26 cellular contexts compared by ENCODE assay signal in genomic region chr3:55630280-55630920, GRCh38.
"Had no signal": no experiment of that assay in that cellular context is flagged by ENCODE, and none has a peak within 500 bp of the region (broad histone marks: within the 10 kb centered on the region; RNA-seq: fewer than 3 reads in every experiment).

No MANE protein-coding gene starts in this region.

- H3K36me3 ChIP-seq: lower lobe of right lung, neutrophil, ovary, right atrium auricular region, thyroid gland had no signal

- ATAC-seq: activated naive CD8-positive, alpha-beta T cell treated with anti-CD3 and anti-CD28 coated beads, Interleukin-2, amount 50 U/mL, for 24 hours; body of pancreas; esophagus mucosa; left cardiac atrium; lower lobe of right lung; natural killer cell; psoas muscle; stimulated activated naive CD8-positive, alpha-beta T cell treated with anti-CD3 and anti-CD28 coated beads, Interleukin-15, Interleukin-2, amounts not matched to agents 100 U/mL and 50 U/mL, for 24 hours had no signal

- H3K36me3 Mint-ChIP-seq: activated CD4-positive, alpha-beta memory T cell treated with anti-CD3 and anti-CD28 coated beads for 36 hours; natural killer cell had no signal

- H3K4me1 ChIP-seq: body of pancreas, lower lobe of right lung, psoas muscle, thyroid gland had no signal

- H3K9me3 Mint-ChIP-seq: activated CD4-positive, alpha-beta memory T cell treated with anti-CD3 and anti-CD28 coated beads for 36 hours; activated naive CD8-positive, alpha-beta T cell treated with anti-CD3 and anti-CD28 coated beads, Interleukin-2, amount 50 U/mL, for 24 hours; activated T-helper 1 cell treated with anti-CD3 and anti-CD28 coated beads, Interleukin-12 subunit alpha, Interleukin-12 subunit beta, Interleukin-2, Interleukin-4 antibody, amounts not matched to agents 30 ng/mL and 10 ng/mL and 1 ng/mL, durations not matched to agents 14 hours and 24 hours and 36 hours had no signal

- H3K9me3 ChIP-seq: body of pancreas, lower lobe of right lung, neutrophil, ovary, psoas muscle, right atrium auricular region, thyroid gland had no signal

- H3K4me3 ChIP-seq: body of pancreas, lower lobe of right lung, ovary, psoas muscle, right atrium auricular region, thyroid gland had no signal

- H3K27ac Mint-ChIP-seq: activated CD4-positive, alpha-beta memory T cell treated with anti-CD3 and anti-CD28 coated beads for 36 hours; activated naive CD8-positive, alpha-beta T cell treated with anti-CD3 and anti-CD28 coated beads, Interleukin-2, amount 50 U/mL, for 24 hours; activated T-helper 1 cell treated with anti-CD3 and anti-CD28 coated beads, Interleukin-12 subunit alpha, Interleukin-12 subunit beta, Interleukin-2, Interleukin-4 antibody, amounts not matched to agents 30 ng/mL and 10 ng/mL and 1 ng/mL, durations not matched to agents 14 hours and 24 hours and 36 hours; natural killer cell had no signal

- DNase-seq: activated CD4-positive, alpha-beta memory T cell treated with anti-CD3 and anti-CD28 coated beads for 36 hours; activated CD4-positive, alpha-beta T cell treated with anti-CD3 and anti-CD28 coated beads for 48 hours; activated gamma-delta T cell; activated naive CD4-positive, alpha-beta T cell treated with anti-CD3 and anti-CD28 coated beads, Interleukin-2, amount 50 U/mL, for 16 hours; activated naive CD8-positive, alpha-beta T cell treated with anti-CD3 and anti-CD28 coated beads, Interleukin-2, amount 50 U/mL, for 24 hours; activated T-cell treated with anti-CD3 and anti-CD28 coated beads for 4 hours; anterior cingulate cortex; body of pancreas; caudate nucleus; effector memory CD4-positive, alpha-beta T cell; hypothalamus; islet precursor cell; left cardiac atrium; lower lobe of right lung; natural killer cell; ovary; psoas muscle; stimulated activated CD4-positive, alpha-beta T cell treated with anti-CD3 and anti-CD28 coated beads, Interleukin-4, amount 100 ng/mL, for 24 hours; stimulated activated naive CD8-positive, alpha-beta T cell treated with anti-CD3 and anti-CD28 coated beads, Interleukin-15, Interleukin-2, amounts not matched to agents 100 U/mL and 50 U/mL, for 24 hours; substantia nigra; T-helper 9 cell; thyroid gland had no signal

- H3K27me3 ChIP-seq: body of pancreas, neutrophil, ovary, right atrium auricular region, thyroid gland had no signal

- H3K27ac ChIP-seq: body of pancreas, lower lobe of right lung, neutrophil, ovary, psoas muscle, right atrium auricular region, thyroid gland had no signal

- H3K4me1 Mint-ChIP-seq: activated naive CD8-positive, alpha-beta T cell treated with anti-CD3 and anti-CD28 coated beads, Interleukin-2, amount 50 U/mL, for 24 hours; natural killer cell had no signal

- H3K27me3 Mint-ChIP-seq: activated CD4-positive, alpha-beta memory T cell treated with anti-CD3 and anti-CD28 coated beads for 36 hours had no signal

- H3K4me3 Mint-ChIP-seq: activated CD4-positive, alpha-beta memory T cell treated with anti-CD3 and anti-CD28 coated beads for 36 hours; activated naive CD8-positive, alpha-beta T cell treated with anti-CD3 and anti-CD28 coated beads, Interleukin-2, amount 50 U/mL, for 24 hours; activated T-helper 1 cell treated with anti-CD3 and anti-CD28 coated beads, Interleukin-12 subunit alpha, Interleukin-12 subunit beta, Interleukin-2, Interleukin-4 antibody, amounts not matched to agents 30 ng/mL and 10 ng/mL and 1 ng/mL, durations not matched to agents 14 hours and 24 hours and 36 hours; natural killer cell had no signal
